In genomic region chr20:13525225-13525940, GRCh38 we compare ENCODE assay signal across 14 cellular contexts.
DNase-seq lines count a peak whose midpoint lies in the region; ATAC-seq, FAIRE-seq and TF ChIP-seq lines count a peak whose summit lies in the region.
"Had no signal": no experiment of that assay in that cellular context is flagged by ENCODE, and none has a peak within 500 bp of the region (broad histone marks: within the 10 kb centered on the region; RNA-seq: fewer than 3 reads in every experiment).

No MANE protein-coding gene starts in this region.

- POLR2A ChIA-PET in MCF 10A (lab: Yijun Ruan, JAX), result interaction anchor here (0.5 to 1.7 kb wide), 4 partner anchors 11 to 239 kb away, joined by 3 to 9 read pairs (median 5); no protein-coding TSS in a partner anchor

- DNase-seq in MCF 10A (ENCODE audit: unreplicated experiment) (peak; percentile 83), breast epithelium (ENCODE audit: low spot score in 2 of 2) (no peak), astrocyte (ENCODE audit: low read depth) (peak; percentile 75), glomerular visceral epithelial cell (ENCODE audit: extremely low spot score) (peak; percentile 56), DMS53 (lab: John Stamatoyannopoulos, UW) (no peak)
- DNase-seq in activated T-cell treated with anti-CD3 and anti-CD28 coated beads, Interleukin-2, amount 50 U/mL, for 1 hour, result no peak
- DNase-seq: NCI-H2081 treated with DMSO at 0.1 percent for 48 hours had no signal

- ATAC-seq in HG03342 (IDR thresholded peaks at IDR 0.05; ENCODE audit: unreplicated experiment) (no peak), GM18519 (IDR thresholded peaks at IDR 0.05; ENCODE audit: low FRiP score, unreplicated experiment) (no peak)
- ATAC-seq: Panc1, WTC11 had no signal

- no peaks in the 10 kb centered on the region for H3K4me1 ChIP-seq in breast epithelium
- H3K4me1 ChIP-seq in astrocyte (ENCODE audit: insufficient read depth, low read length), result peaks cover 11% of the 10 kb centered on the region

- H3K9me3 ChIP-seq in breast epithelium (no peaks in the 10 kb centered on the region), astrocyte (ENCODE audit: insufficient read depth, low read depth, low read length) (no peaks in the 10 kb centered on the region)

- no peak overlapping the region for H2AFZ ChIP-seq in astrocyte (ENCODE audit: low read depth, low read length)
- H2AFZ ChIP-seq: hepatocyte had no signal

- H3K27me3 Mint-ChIP-seq in MCF 10A (ENCODE audit: insufficient read depth, unreplicated experiment), result no peaks in the 10 kb centered on the region
- no peaks in the 10 kb centered on the region for H3K27me3 Mint-ChIP-seq in astrocyte (ENCODE audit: low read depth, unreplicated experiment)

- FAIRE-seq in astrocyte (lab: Jason Lieb, UNC), result peak; percentile 95

- H3K4me3 ChIP-seq in breast epithelium (no peak overlapping the region), astrocyte (ENCODE audit: insufficient read depth, low read depth, low read length) (no peak overlapping the region)
- H3K4me3 ChIP-seq: cardiac muscle cell, hepatocyte had no signal

- H3K27ac Mint-ChIP-seq in MCF 10A (ENCODE audit: low read depth, unreplicated experiment), result peak overlapping the region; percentile 67
- peak overlapping the region; percentile 43 for H3K27ac Mint-ChIP-seq in astrocyte (ENCODE audit: unreplicated experiment)
- H3K27ac Mint-ChIP-seq: WTC11 had no signal

- intact Hi-C loops in MCF 10A (cut with micrococcal nuclease), result no loop called here
- intact Hi-C loops in breast epithelium (cut with DNase I; ENCODE audit: low total_unique reads), result no loop called here

- H3K4me2 ChIP-seq in astrocyte (ENCODE audit: low read length), result peak overlapping the region; percentile 19
- H3K4me2 ChIP-seq: hepatocyte had no signal

- BruUV-seq in MCF 10A (replicated peaks; lab: Mats Ljungman, UMichigan), result no TSS peak

- no peaks in the 10 kb centered on the region for H4K20me1 ChIP-seq in astrocyte (ENCODE audit: insufficient read depth, low read length)

- peaks cover 35% of the 10 kb centered on the region for H3K36me3 Mint-ChIP-seq in MCF 10A (ENCODE audit: insufficient read depth, unreplicated experiment)
- H3K36me3 Mint-ChIP-seq in astrocyte (ENCODE audit: low read depth, unreplicated experiment), result peaks cover 7% of the 10 kb centered on the region

- H3K79me2 ChIP-seq in astrocyte (ENCODE audit: insufficient read depth, low read length), result no peaks in the 10 kb centered on the region
- H3K79me2 ChIP-seq: hepatocyte had no signal

- no peak overlapping the region for H3K4me3 Mint-ChIP-seq in MCF 10A (ENCODE audit: unreplicated experiment)
- no peak overlapping the region for H3K4me3 Mint-ChIP-seq in astrocyte (ENCODE audit: unreplicated experiment)
- H3K4me3 Mint-ChIP-seq: WTC11 had no signal

- H3K9me3 Mint-ChIP-seq in MCF 10A (ENCODE audit: unreplicated experiment) (peaks cover 10% of the 10 kb centered on the region), astrocyte (ENCODE audit: unreplicated experiment) (no peaks in the 10 kb centered on the region)

- H3K9ac ChIP-seq in astrocyte (ENCODE audit: low read length), result no peak overlapping the region

- CTCF ChIA-PET in MCF 10A (lab: Yijun Ruan, JAX), result interaction anchor here (0.6 to 3.0 kb wide), 3 partner anchors 21 to 92 kb away, joined by 3 to 19 read pairs (median 4); no protein-coding TSS in a partner anchor

- H3K36me3 ChIP-seq in breast epithelium, result peaks cover 4% of the 10 kb centered on the region
- no peaks in the 10 kb centered on the region for H3K36me3 ChIP-seq in astrocyte (ENCODE audit: insufficient read depth, low read length)

- H3K27me3 ChIP-seq in breast epithelium (no peaks in the 10 kb centered on the region), astrocyte (ENCODE audit: insufficient read depth, low read length) (no peaks in the 10 kb centered on the region)
- H3K27me3 ChIP-seq: cardiac muscle cell, hepatocyte had no signal

- no peak overlapping the region for H3K27ac ChIP-seq in breast epithelium
- H3K27ac ChIP-seq in astrocyte (ENCODE audit: low read depth, low read length), result peak overlapping the region; percentile 48
- H3K27ac ChIP-seq: 22Rv1, cardiac muscle cell, hepatocyte had no signal

- no peak for TF ChIP-seq POLR2A in breast epithelium (IDR thresholded peaks at IDR 0.05)

- peaks cover 17% of the 10 kb centered on the region for H3K4me1 Mint-ChIP-seq in MCF 10A (ENCODE audit: insufficient read depth, unreplicated experiment)
- H3K4me1 Mint-ChIP-seq in astrocyte (ENCODE audit: low read depth, unreplicated experiment), result peaks cover 11% of the 10 kb centered on the region
- H3K4me1 Mint-ChIP-seq: WTC11 had no signal

- TF ChIP-seq CTCF in MCF 10A (IDR thresholded peaks at IDR 0.05; ENCODE audit: unreplicated experiment) (no peak), breast epithelium (IDR thresholded peaks at IDR 0.05) (no peak), astrocyte (IDR thresholded peaks at IDR 0.05; ENCODE audit: insufficient read depth, low read depth, low read length) (no peak)

Comparison
In these comparisons a context has a peak if more than half of its experiments do, and no peak if none do; other contexts are left out.
1. DNase-seq: peak in MCF 10A (single experiment), astrocyte (single experiment) and glomerular visceral epithelial cell (single experiment); none in breast epithelium (0 of 2), DMS53 (single experiment) and activated T-cell treated with anti-CD3 and anti-CD28 coated beads, Interleukin-2, amount 50 U/mL, for 1 hour (single experiment).